8 cellular contexts compared by ENCODE assay signal in genomic region chr1:244322791-244323521, GRCh38.
DNase-seq lines count a peak whose midpoint lies in the region; ATAC-seq, FAIRE-seq and TF ChIP-seq lines count a peak whose summit lies in the region.

No MANE protein-coding gene starts in this region.

- H3K27me3 Mint-ChIP-seq in activated CD4-positive, alpha-beta T cell treated with anti-CD3 and anti-CD28 coated beads for 36 hours, result no peaks in the 10 kb centered on the region
- no peaks in the 10 kb centered on the region for H3K27me3 Mint-ChIP-seq in chondrocyte (ENCODE audit: low read depth)

- H3K36me3 Mint-ChIP-seq in activated CD4-positive, alpha-beta T cell treated with anti-CD3 and anti-CD28 coated beads for 36 hours (ENCODE audit: low read depth), result peaks cover 2% of the 10 kb centered on the region
- H3K36me3 Mint-ChIP-seq in chondrocyte (ENCODE audit: low read depth), result peaks cover 4% of the 10 kb centered on the region

- peak overlapping the region; percentile 74 for H3K4me3 Mint-ChIP-seq in activated CD4-positive, alpha-beta T cell treated with anti-CD3 and anti-CD28 coated beads for 36 hours
- peak overlapping the region; percentile 32 for H3K4me3 Mint-ChIP-seq in chondrocyte (ENCODE audit: unreplicated experiment)

- no TSS peak for BruUV-seq in HepG2 (replicated peaks; lab: Mats Ljungman, UMichigan)

- H3K4me1 ChIP-seq in HepG2 (ENCODE audit: insufficient read depth, low read length) (peaks cover 44% of the 10 kb centered on the region), upper lobe of right lung (peaks cover 32% of the 10 kb centered on the region)

- H3K4me2 ChIP-seq in HepG2 (ENCODE audit: low read depth, low read length), result no peak overlapping the region

- no peak for TF ChIP-seq CTCF in chondrocyte (IDR thresholded peaks at IDR 0.05)
- TF ChIP-seq CTCF in HepG2 (CRISPR knock-in tag; IDR thresholded peaks at IDR 0.05), result no peak
- no peak for TF ChIP-seq CTCF in upper lobe of right lung (IDR thresholded peaks at IDR 0.05)

- H3K79me2 ChIP-seq in HepG2 (ENCODE audit: insufficient read depth, low read length), result no peaks in the 10 kb centered on the region

- POLR2A ChIA-PET in activated CD4-positive, alpha-beta T cell treated with anti-CD3 and anti-CD28 coated beads for 36 hours (lab: Charles Lee), result interaction anchor here (0.6 kb wide), 1 partner anchor 37 kb away, joined by 4 read pairs; no protein-coding TSS in a partner anchor
- POLR2A ChIA-PET in HepG2 (lab: Yijun Ruan, JAX), result no interaction called here

- no peaks in the 10 kb centered on the region for H4K20me1 ChIP-seq in HepG2 (ENCODE audit: insufficient read depth, low read length)

- H3K9ac ChIP-seq in HepG2 (ENCODE audit: insufficient read depth, low read depth, low read length), result no peak overlapping the region

- H3K27ac ChIP-seq in HepG2 (ENCODE audit: extremely low read length, insufficient read depth, low read length) (no peak overlapping the region), upper lobe of right lung (peak overlapping the region; percentile 84)

- H2AFZ ChIP-seq in HepG2 (ENCODE audit: low read length), result no peak overlapping the region

- 6% methylated on average over 6 of the region's 6 CpGs for WGBS in HepG2 (ENCODE audit: low lambda C conversion rate)

- H3K36me3 ChIP-seq in HepG2 (replicated peaks in 1 of 2; ENCODE audit: control insufficient read depth in 1 of 2, insufficient read depth in 2 of 2, low read length in 2 of 2) (no peaks in the 10 kb centered on the region), upper lobe of right lung (no peaks in the 10 kb centered on the region)

- no peak for TF ChIP-seq RAD21 in HepG2 (CRISPR knock-in tag; IDR thresholded peaks at IDR 0.05)

- no peak for TF ChIP-seq POLR2A in HepG2 (IDR thresholded peaks at IDR 0.05; ENCODE audit: insufficient read depth in 1 of 2, low read depth in 2 of 2, low read length in 2 of 2)

- in situ Hi-C loops in HepG2 (cut with HindIII; ENCODE audit: extremely low pct_ligation_motif_present, low pct_unique_long_range_greater_than_20kb), result no loop called here

- H3K27me3 ChIP-seq in HepG2 (ENCODE audit: control insufficient read depth in 1 of 2, insufficient read depth in 2 of 2, low read length in 2 of 2), result no peaks in the 10 kb centered on the region; a peak in 1 of 5 replicates
- no peaks in the 10 kb centered on the region for H3K27me3 ChIP-seq in upper lobe of right lung

- intact Hi-C loops in activated CD4-positive, alpha-beta T cell treated with anti-CD3 and anti-CD28 coated beads for 36 hours (cut with DNase I, micrococcal nuclease), result loop anchor here (1.0 to 5.0 kb wide), 2 partner anchors 129 to 275 kb away; partner anchors contain the start of gene ADSS2 (in 1 of the 2)
- intact Hi-C loops in HepG2 (cut with micrococcal nuclease; ENCODE audit: unreplicated experiment), result loop anchor here (10.0 kb wide), 1 partner anchor 132 kb away; the partner anchor contains the start of gene ADSS2
- intact Hi-C loops in upper lobe of right lung (cut with DNase I), result no loop called here

- peaks cover 36% of the 10 kb centered on the region for H3K4me1 Mint-ChIP-seq in activated CD4-positive, alpha-beta T cell treated with anti-CD3 and anti-CD28 coated beads for 36 hours
- peaks cover 27% of the 10 kb centered on the region for H3K4me1 Mint-ChIP-seq in chondrocyte (ENCODE audit: low read depth)

- no peak for TF ChIP-seq EP300 in HepG2 (IDR thresholded peaks at IDR 0.05; ENCODE audit: low read depth in 2 of 2, low read length in 2 of 2)
- TF ChIP-seq EP300 in HepG2 (CRISPR knock-in tag; IDR thresholded peaks at IDR 0.05; ENCODE audit: borderline replicate concordance), result no peak

- H3K27ac Mint-ChIP-seq in activated CD4-positive, alpha-beta T cell treated with anti-CD3 and anti-CD28 coated beads for 36 hours, result peak overlapping the region; percentile 78
- H3K27ac Mint-ChIP-seq in chondrocyte (ENCODE audit: unreplicated experiment), result peak overlapping the region; percentile 93

- FAIRE-seq in HepG2 (lab: Jason Lieb, UNC), result no peak

- DNase-seq in activated CD4-positive, alpha-beta T cell treated with anti-CD3 and anti-CD28 coated beads for 36 hours, result peak; percentile 55
- no peak for DNase-seq in activated CD4-positive, alpha-beta T cell treated with anti-CD3 and anti-CD28 coated beads, Interleukin-2, amount 50 U/mL, for 1 hour
- DNase-seq in RKO (ENCODE audit: low spot score), result peak; percentile 88
- no peak for DNase-seq in chondrocyte (ENCODE audit: low spot score)
- DNase-seq in HepG2 (ENCODE audit: low spot score), result peak; percentile 60
- DNase-seq in upper lobe of right lung, result no peak
- DNase-seq in 8988T, result no peak

- CTCF ChIA-PET in activated CD4-positive, alpha-beta T cell treated with anti-CD3 and anti-CD28 coated beads for 36 hours (lab: Charles Lee), result no interaction called here
- CTCF ChIA-PET in HepG2 (lab: Yijun Ruan, JAX; ENCODE audit: low intra/inter-chr PET ratio, low total read pairs), result no interaction called here

- H3K9me3 ChIP-seq in HepG2 (ENCODE audit: low read length) (no peaks in the 10 kb centered on the region), upper lobe of right lung (no peaks in the 10 kb centered on the region)

- H3K4me3 ChIP-seq in HepG2 (replicated peaks in 1 of 3; ENCODE audit: insufficient read depth in 1 of 3, low read depth in 2 of 3, low read length in 3 of 3) (no peak overlapping the region; a peak in 1 of 6 replicates), upper lobe of right lung (peak overlapping the region; percentile 4)

- ATAC-seq in activated CD4-positive, alpha-beta T cell treated with anti-CD3 and anti-CD28 coated beads for 36 hours, result peak; percentile 36
- peak; percentile 65; the same call in 2 of the 3 replicates for ATAC-seq in HepG2
- peak; percentile 82 for ATAC-seq in upper lobe of right lung
- ATAC-seq in HG02981 (IDR thresholded peaks at IDR 0.05; ENCODE audit: unreplicated experiment), result no peak

- H3K9me3 Mint-ChIP-seq in activated CD4-positive, alpha-beta T cell treated with anti-CD3 and anti-CD28 coated beads for 36 hours (ENCODE audit: low read depth), result no peaks in the 10 kb centered on the region
- peaks cover 14% of the 10 kb centered on the region for H3K9me3 Mint-ChIP-seq in chondrocyte (ENCODE audit: low read depth)

TF ChIP-seq in HepG2, 621 proteins besides CTCF, POLR2A, EP300 and RAD21 (continues in another document):
- TF ChIP-seq REST (IDR thresholded peaks at IDR 0.05; ENCODE audit: borderline replicate concordance in 1 of 2, low read depth in 1 of 2, low read length in 2 of 2), result no peak
- TF ChIP-seq FOSL2 (CRISPR knock-in tag; IDR thresholded peaks at IDR 0.05), result peak; percentile 93
- TF ChIP-seq ELF3 (CRISPR knock-in tag; IDR thresholded peaks at IDR 0.05), result peak; percentile 42; the same call in 1 of the 2 replicates

Comparison
In these comparisons a context has a peak if more than half of its experiments do, and no peak if none do; other contexts are left out.
1. DNase-seq: peak in activated CD4-positive, alpha-beta T cell treated with anti-CD3 and anti-CD28 coated beads for 36 hours (single experiment), RKO (single experiment) and HepG2 (single experiment); none in activated CD4-positive, alpha-beta T cell treated with anti-CD3 and anti-CD28 coated beads, Interleukin-2, amount 50 U/mL, for 1 hour (single experiment), chondrocyte (single experiment), upper lobe of right lung (single experiment) and 8988T (single experiment).